ENCODE assay signal across 10 cellular contexts in the genomic region with DNA sequence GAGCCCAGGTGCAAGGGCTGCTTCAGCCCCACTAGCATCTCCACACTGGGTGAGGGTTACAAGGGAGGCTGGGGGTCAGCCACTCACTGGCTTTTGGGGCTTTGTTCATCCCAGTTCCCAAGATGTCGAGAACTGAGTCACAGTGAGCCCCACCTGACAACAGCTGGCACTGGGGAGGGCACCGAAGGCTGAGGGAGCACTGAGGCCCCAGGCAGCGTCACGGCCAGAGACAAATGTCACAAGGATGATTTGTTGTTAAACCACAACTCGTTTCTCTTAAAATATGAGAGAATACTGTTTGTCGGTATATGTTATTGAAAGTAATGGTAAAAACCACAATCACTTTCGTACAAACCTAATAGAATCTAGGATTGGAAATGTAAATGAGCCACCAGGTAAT.
DNase-seq lines count a peak whose midpoint lies in the region; ATAC-seq and FAIRE-seq lines count a peak whose summit lies in the region.
"Had no signal": no experiment of that assay in that cellular context is flagged by ENCODE, and none has a peak within 500 bp of the region (broad histone marks: within the 10 kb centered on the region; RNA-seq: fewer than 3 reads in every experiment).

No MANE protein-coding gene starts in this region.

- H3K4me1 ChIP-seq in small intestine (ENCODE audit: control insufficient read depth in 2 of 2, insufficient read depth in 1 of 2, low read depth in 1 of 2, low read length in 1 of 2), result peaks cover 0 to 4% of the 10 kb centered on the region in 2 donors

- H3K4me1 Mint-ChIP-seq in stimulated activated effector memory CD8-positive, alpha-beta T cell treated with anti-CD3 and anti-CD28 coated beads, Interleukin-12 subunit alpha, Interleukin-12 subunit beta, amount 100 ng/mL, for 72 hours, result peaks cover 95% of the 10 kb centered on the region

- H3K4me3 Mint-ChIP-seq in stimulated activated effector memory CD8-positive, alpha-beta T cell treated with anti-CD3 and anti-CD28 coated beads, Interleukin-12 subunit alpha, Interleukin-12 subunit beta, amount 100 ng/mL, for 72 hours, result peak overlapping the region; percentile 69

- H3K27me3 ChIP-seq in small intestine (ENCODE audit: control insufficient read depth in 2 of 2, insufficient read depth in 2 of 2, low read length in 2 of 2) (no peaks in the 10 kb centered on the region), H7 (ENCODE audit: control insufficient read depth, insufficient read depth, low read length) (no peaks in the 10 kb centered on the region)

- no peaks in the 10 kb centered on the region for H3K9me3 ChIP-seq in small intestine (ENCODE audit: control insufficient read depth, low read depth)

- no peak overlapping the region for H3K4me3 ChIP-seq in small intestine (ENCODE audit: low read depth in 1 of 2, low read length in 2 of 2)
- H3K4me3 ChIP-seq in H7 (ENCODE audit: insufficient read depth, low read depth, low read length), result no peak overlapping the region

- 65 to 85% (median 77%) methylated on average over 7 of the region's 7 CpGs for WGBS in small intestine, 3 donors

- H3K27ac ChIP-seq in small intestine (ENCODE audit: low read depth in 1 of 2, low read length in 1 of 2), result no peak overlapping the region

- no peaks in the 10 kb centered on the region for H3K9me3 Mint-ChIP-seq in stimulated activated effector memory CD8-positive, alpha-beta T cell treated with anti-CD3 and anti-CD28 coated beads, Interleukin-12 subunit alpha, Interleukin-12 subunit beta, amount 100 ng/mL, for 72 hours

- peak; percentile 34 for DNase-seq in activated T-cell treated with anti-CD3 and anti-CD28 coated beads for 48 hours (ENCODE audit: low read depth)
- DNase-seq in activated T-cell treated with anti-CD3 and anti-CD28 coated beads for 4 hours, result no peak
- peak; percentile 74 to 79 for DNase-seq in activated T-cell treated with anti-CD3 and anti-CD28 coated beads, Interleukin-2, amount 50 U/mL, for 48 hours
- DNase-seq in stimulated activated effector memory CD8-positive, alpha-beta T cell treated with anti-CD3 and anti-CD28 coated beads, Interleukin-12 subunit alpha, Interleukin-12 subunit beta, amount 100 ng/mL, for 72 hours (ENCODE audit: low spot score in 2 of 2), result peak in 1 of 2 donors; percentile 65
- no peak for DNase-seq in NOMO-1 treated with dmso at 0.1 percent for 144 hours (lab: John Stamatoyannopoulos, UW; ENCODE audit: unreplicated experiment)
- DNase-seq in small intestine, result no peak
- no peak for DNase-seq in H7
- DNase-seq: anterior cingulate cortex, NCI-H748 treated with DMSO at 0.1 percent for 48 hours had no signal

- ATAC-seq in HG03039 (IDR thresholded peaks at IDR 0.05; ENCODE audit: unreplicated experiment), result peak; percentile 26
- peak; percentile 57 for ATAC-seq in stimulated activated effector memory CD8-positive, alpha-beta T cell treated with anti-CD3 and anti-CD28 coated beads, Interleukin-12 subunit alpha, Interleukin-12 subunit beta, amount 100 ng/mL, for 72 hours

- no peak for FAIRE-seq in small intestine (lab: Jason Lieb, UNC)

- H3K27ac Mint-ChIP-seq in stimulated activated effector memory CD8-positive, alpha-beta T cell treated with anti-CD3 and anti-CD28 coated beads, Interleukin-12 subunit alpha, Interleukin-12 subunit beta, amount 100 ng/mL, for 72 hours, result peak overlapping the region; percentile 97

- H3K36me3 Mint-ChIP-seq in stimulated activated effector memory CD8-positive, alpha-beta T cell treated with anti-CD3 and anti-CD28 coated beads, Interleukin-12 subunit alpha, Interleukin-12 subunit beta, amount 100 ng/mL, for 72 hours, result no peaks in the 10 kb centered on the region

- H3K36me3 ChIP-seq in small intestine (ENCODE audit: control insufficient read depth in 2 of 2, insufficient read depth in 2 of 2, low read length in 2 of 2) (no peaks in the 10 kb centered on the region), H7 (replicated peaks; ENCODE audit: control insufficient read depth, insufficient read depth, low read length) (no peaks in the 10 kb centered on the region)

Comparison
In these comparisons a context has a peak if more than half of its experiments do, and no peak if none do; other contexts are left out.
1. DNase-seq: peak in activated T-cell treated with anti-CD3 and anti-CD28 coated beads for 48 hours (single experiment) and activated T-cell treated with anti-CD3 and anti-CD28 coated beads, Interleukin-2, amount 50 U/mL, for 48 hours (2 of 2); none in activated T-cell treated with anti-CD3 and anti-CD28 coated beads for 4 hours (single experiment), NOMO-1 treated with dmso at 0.1 percent for 144 hours (single experiment), small intestine (single experiment) and H7 (single experiment).